8 cellular contexts compared by ENCODE assay signal in the genomic region with DNA sequence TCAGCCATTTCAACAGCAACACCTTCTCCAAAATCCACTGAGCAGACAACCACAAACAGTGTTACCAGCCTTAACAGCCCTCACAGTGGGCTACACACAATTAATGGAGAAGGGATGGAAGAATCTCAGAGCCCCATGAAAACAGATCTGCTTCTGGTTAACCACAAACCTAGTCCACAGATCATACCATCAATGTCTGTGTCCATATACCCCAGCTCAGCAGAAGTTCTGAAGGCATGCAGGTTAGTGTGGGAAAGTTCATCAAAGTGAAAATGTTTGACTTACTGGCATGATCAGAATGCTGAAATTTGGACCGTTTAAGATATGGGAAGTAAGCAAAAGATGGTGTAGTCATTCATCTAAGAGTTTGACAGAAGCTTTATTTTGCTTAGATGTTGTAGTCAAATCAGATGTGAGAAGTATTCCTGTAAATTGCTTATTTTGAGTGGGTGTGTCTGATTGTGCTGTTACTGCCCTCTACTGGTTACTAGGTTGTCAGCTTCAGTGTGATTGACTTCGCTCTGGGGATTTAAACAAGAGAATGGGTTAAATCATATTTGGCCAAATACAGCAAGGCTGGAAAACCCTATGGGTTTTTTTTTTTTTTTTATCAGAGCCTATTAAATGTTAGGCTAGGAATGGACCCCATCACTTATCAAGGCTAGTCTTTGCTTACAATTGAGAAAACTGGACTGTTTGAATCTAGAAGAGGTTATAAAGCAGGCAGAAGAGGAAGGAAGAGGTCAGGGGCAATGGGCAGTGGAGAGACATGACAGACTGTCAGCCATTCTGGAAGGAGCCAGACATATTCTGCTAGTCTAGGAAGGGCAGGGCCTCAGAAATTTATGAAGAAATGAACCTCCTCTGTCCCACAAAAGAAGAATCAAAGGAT.
A peak's percentile ranks its signal among the peaks of the same experiment; 100 is the strongest.
DNase-seq lines count a peak whose midpoint lies in the region; ATAC-seq, FAIRE-seq and TF ChIP-seq lines count a peak whose summit lies in the region.

No MANE protein-coding gene starts in this region.

- WGBS in sigmoid colon, 2 donors: 12 to 26% methylated on average over 2 of the region's 2 CpGs

- no peaks in the 10 kb centered on the region for H3K27me3 ChIP-seq in CD4-positive, alpha-beta T cell (ENCODE audit: control insufficient read depth, insufficient read depth, low read length)
- no peaks in the 10 kb centered on the region for H3K27me3 ChIP-seq in sigmoid colon

- no peak for TF ChIP-seq EP300 in sigmoid colon (IDR thresholded peaks at IDR 0.05)

- no peak overlapping the region for H3K4me3 ChIP-seq in sigmoid colon

- no peaks in the 10 kb centered on the region for H3K27me3 Mint-ChIP-seq in CD4-positive, alpha-beta T cell
- no peaks in the 10 kb centered on the region for H3K27me3 Mint-ChIP-seq in activated T-helper 17 cell treated with anti-CD3 and anti-CD28 coated beads, Interleukin-2, amount 50 U/mL, for 72 hours
- H3K27me3 Mint-ChIP-seq in glutamatergic neuron (ENCODE audit: unreplicated experiment): no peaks in the 10 kb centered on the region

- POLR2A ChIA-PET in CD4-positive, alpha-beta T cell (lab: Charles Lee): interaction anchor here (0.5 kb wide), 1 partner anchor 198 kb away, joined by 3 read pairs; no protein-coding TSS in a partner anchor

- H3K9me3 ChIP-seq in CD4-positive, alpha-beta T cell (ENCODE audit: control insufficient read depth, low read length): no peaks in the 10 kb centered on the region
- no peaks in the 10 kb centered on the region for H3K9me3 ChIP-seq in sigmoid colon

- TF ChIP-seq CTCF in CD4-positive, alpha-beta T cell (IDR thresholded peaks at IDR 0.05): peak; percentile 64
- peak; percentile 41 for TF ChIP-seq CTCF in glutamatergic neuron (IDR thresholded peaks at IDR 0.05; ENCODE audit: partially characterized antibody, unreplicated experiment)
- peak in 3 of 4 experiments; percentile 12 to 40 (median 32) for TF ChIP-seq CTCF in sigmoid colon (IDR thresholded peaks at IDR 0.05)

- H3K36me3 ChIP-seq in sigmoid colon: peaks cover 0 to 10% (median 3%) of the 10 kb centered on the region in 4 donors

- no peak for TF ChIP-seq POLR2A in sigmoid colon (IDR thresholded peaks at IDR 0.05)

- H3K4me1 Mint-ChIP-seq in CD4-positive, alpha-beta T cell (ENCODE audit: low read depth): peaks cover 74% of the 10 kb centered on the region
- peaks cover 22% of the 10 kb centered on the region for H3K4me1 Mint-ChIP-seq in activated T-helper 17 cell treated with anti-CD3 and anti-CD28 coated beads, Interleukin-2, amount 50 U/mL, for 72 hours
- peaks cover 2% of the 10 kb centered on the region for H3K4me1 Mint-ChIP-seq in glutamatergic neuron (ENCODE audit: low read depth, unreplicated experiment)

- H3K27ac ChIP-seq in CD4-positive, alpha-beta T cell (ENCODE audit: low read depth, low read length): no peak overlapping the region
- no peak overlapping the region for H3K27ac ChIP-seq in sigmoid colon

- H3K4me3 Mint-ChIP-seq in CD4-positive, alpha-beta T cell: peak overlapping the region; percentile 13
- H3K4me3 Mint-ChIP-seq in activated T-helper 17 cell treated with anti-CD3 and anti-CD28 coated beads, Interleukin-2, amount 50 U/mL, for 72 hours: peak overlapping the region; percentile 37
- no peak overlapping the region for H3K4me3 Mint-ChIP-seq in glutamatergic neuron (ENCODE audit: unreplicated experiment)

- H3K4me1 ChIP-seq in sigmoid colon: no peaks in the 10 kb centered on the region

- CTCF ChIA-PET in CD4-positive, alpha-beta T cell (lab: Charles Lee): interaction anchor here (0.5 to 2.1 kb wide), 16 partner anchors 8 to 528 kb away, joined by 3 to 10 read pairs (median 3); partner anchors contain the start of genes FUNDC1 and KDM6A

- H3K27ac Mint-ChIP-seq in CD4-positive, alpha-beta T cell: peak overlapping the region; percentile 31
- H3K27ac Mint-ChIP-seq in activated T-helper 17 cell treated with anti-CD3 and anti-CD28 coated beads, Interleukin-2, amount 50 U/mL, for 72 hours: peak overlapping the region; percentile 58
- peak overlapping the region; percentile 79 for H3K27ac Mint-ChIP-seq in glutamatergic neuron (ENCODE audit: unreplicated experiment)

- FAIRE-seq in GM18507 (lab: Jason Lieb, UNC): peak; percentile 78

- DNase-seq in CD4-positive, alpha-beta T cell: peak in 1 of 10 experiments; percentile 4
- DNase-seq in GM18507 (ENCODE audit: extremely low spot score, insufficient read length, low read depth) (no peak), NCI-H2029 (lab: John Stamatoyannopoulos, UW) (peak; percentile 17), glutamatergic neuron (no peak), sigmoid colon (no peak), NCI-H774 (lab: John Stamatoyannopoulos, UW) (no peak)
- no peak for DNase-seq in activated effector memory CD4-positive, alpha-beta T cell treated with anti-CD3 and anti-CD28 coated beads, Interleukin-2, amount 50 U/mL, for 16 hours

- H3K36me3 Mint-ChIP-seq in CD4-positive, alpha-beta T cell (ENCODE audit: low read depth): peaks cover 56% of the 10 kb centered on the region
- H3K36me3 Mint-ChIP-seq in activated T-helper 17 cell treated with anti-CD3 and anti-CD28 coated beads, Interleukin-2, amount 50 U/mL, for 72 hours (ENCODE audit: low read depth): peaks cover 43% of the 10 kb centered on the region
- no peaks in the 10 kb centered on the region for H3K36me3 Mint-ChIP-seq in glutamatergic neuron (ENCODE audit: unreplicated experiment)

- ATAC-seq in CD4-positive, alpha-beta T cell (ENCODE audit: poor library complexity): peak; percentile 43
- ATAC-seq in activated T-helper 17 cell treated with anti-CD3 and anti-CD28 coated beads, Interleukin-2, amount 50 U/mL, for 72 hours (replicated peaks): peak; percentile 66

- no peaks in the 10 kb centered on the region for H3K9me3 Mint-ChIP-seq in CD4-positive, alpha-beta T cell
- H3K9me3 Mint-ChIP-seq in activated T-helper 17 cell treated with anti-CD3 and anti-CD28 coated beads, Interleukin-2, amount 50 U/mL, for 72 hours: no peaks in the 10 kb centered on the region
- H3K9me3 Mint-ChIP-seq in glutamatergic neuron (ENCODE audit: unreplicated experiment): no peaks in the 10 kb centered on the region

- intact Hi-C loops in CD4-positive, alpha-beta T cell (cut with DNase I, micrococcal nuclease): loop anchor here (2.0 to 5.0 kb wide), 4 partner anchors 198 to 1233 kb away; partner anchors contain the start of gene KDM6A (in 1 of the 2)
- intact Hi-C loops in sigmoid colon (cut with DNase I): loop anchor here (2.0 kb wide), 1 partner anchor 198 kb away; the partner anchor contains the start of gene KDM6A
